Comparison of ENCODE assay signal across 23 cellular contexts in the genomic region with DNA sequence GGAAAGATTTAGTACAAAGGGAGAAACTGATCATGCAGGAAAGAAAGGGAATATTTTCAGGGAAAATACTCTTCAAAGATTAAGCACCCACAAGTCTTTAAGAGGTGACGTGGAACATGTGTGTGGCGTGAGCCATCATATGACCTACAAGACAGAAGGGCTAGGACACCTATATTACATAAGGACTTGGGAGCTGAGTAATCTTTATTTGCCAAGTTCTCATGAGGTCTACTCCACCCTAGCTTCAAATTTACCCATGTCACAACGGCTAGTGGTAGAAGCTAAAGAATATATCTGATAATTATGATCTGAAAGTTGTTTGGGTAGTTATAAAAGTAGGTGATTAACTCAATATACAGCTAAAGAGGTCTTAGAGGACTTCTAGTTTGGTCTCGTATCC.
DNase-seq lines count a peak whose midpoint lies in the region; ATAC-seq, FAIRE-seq and TF ChIP-seq lines count a peak whose summit lies in the region.
"Had no signal": no experiment of that assay in that cellular context is flagged by ENCODE, and none has a peak within 500 bp of the region (broad histone marks: within the 10 kb centered on the region; RNA-seq: fewer than 3 reads in every experiment).

No MANE protein-coding gene starts in this region.

- no peaks in the 10 kb centered on the region for H3K27me3 Mint-ChIP-seq in activated CD8-positive, alpha-beta memory T cell treated with anti-CD3 and anti-CD28 coated beads, Interleukin-2, amount 10 ng/mL, durations not matched to agents 7 days and 5 days
- H3K27me3 Mint-ChIP-seq in activated T-helper 17 cell treated with anti-CD3 and anti-CD28 coated beads, Interleukin-2, amount 50 U/mL, for 72 hours = no peaks in the 10 kb centered on the region
- H3K27me3 Mint-ChIP-seq: B cell; CD4-positive, alpha-beta T cell had no signal

- CTCF ChIA-PET in activated CD8-positive, alpha-beta memory T cell treated with anti-CD3 and anti-CD28 coated beads, Interleukin-2, amount 10 ng/mL, durations not matched to agents 7 days and 5 days (lab: Charles Lee) = no interaction called here

- no peak overlapping the region for H4K12ac ChIP-seq in trophoblast cell (ENCODE audit: low read depth, low read length)

- peaks cover 22% of the 10 kb centered on the region for H3K36me3 Mint-ChIP-seq in activated CD8-positive, alpha-beta memory T cell treated with anti-CD3 and anti-CD28 coated beads, Interleukin-2, amount 10 ng/mL, durations not matched to agents 7 days and 5 days
- peaks cover 28% of the 10 kb centered on the region for H3K36me3 Mint-ChIP-seq in activated T-helper 17 cell treated with anti-CD3 and anti-CD28 coated beads, Interleukin-2, amount 50 U/mL, for 72 hours (ENCODE audit: low read depth)

- H3K4me1 ChIP-seq in mucosa of descending colon (ENCODE audit: low read depth) (no peaks in the 10 kb centered on the region), trophoblast cell (ENCODE audit: control insufficient read depth in 1 of 2, insufficient read depth in 2 of 2, low read length in 2 of 2) (peaks cover 0 to 6% of the 10 kb centered on the region in 2 experiments), ovary (ENCODE audit: insufficient read depth) (no peaks in the 10 kb centered on the region)
- H3K4me1 ChIP-seq: A549; BLaER1 treated with 17β-estradiol and CSF1 and Interleukin-3, amounts not matched to agents 10 nM and 100 nM; Caco-2 had no signal

- no peak for TF ChIP-seq CTCF in bronchial epithelial cell (IDR thresholded peaks at IDR 0.05; ENCODE audit: insufficient read depth, low read length, severe bottlenecking)
- TF ChIP-seq CTCF in mucosa of descending colon (IDR thresholded peaks at IDR 0.05) = no peak
- no peak for TF ChIP-seq CTCF in ovary (IDR thresholded peaks at IDR 0.05)

- H3K27ac ChIP-seq in trophoblast cell (ENCODE audit: low read depth, low read length) = no peak overlapping the region
- no peak overlapping the region for H3K27ac ChIP-seq in ovary
- H3K27ac ChIP-seq: 22Rv1; A549; BLaER1 treated with 17β-estradiol and CSF1 and Interleukin-3, amounts not matched to agents 10 nM and 100 nM; C4-2B had no signal

- no peak overlapping the region for H2AFZ ChIP-seq in trophoblast cell (ENCODE audit: insufficient read depth, low read length, poor library complexity)

- H3K4me3 ChIP-seq in bronchial epithelial cell (ENCODE audit: low read depth, low read length) (no peak overlapping the region), mucosa of descending colon (no peak overlapping the region), trophoblast cell (ENCODE audit: low read depth, low read length) (no peak overlapping the region), ovary (no peak overlapping the region)
- H3K4me3 ChIP-seq: A549; BLaER1 treated with 17β-estradiol and CSF1 and Interleukin-3, amounts not matched to agents 10 nM and 100 nM had no signal

- H3K27me3 ChIP-seq in bronchial epithelial cell (ENCODE audit: control insufficient read depth, insufficient read depth, low read length) = no peaks in the 10 kb centered on the region
- no peaks in the 10 kb centered on the region for H3K27me3 ChIP-seq in trophoblast cell (ENCODE audit: insufficient read depth, low read length)
- no peaks in the 10 kb centered on the region for H3K27me3 ChIP-seq in ovary
- H3K27me3 ChIP-seq: BLaER1 treated with 17β-estradiol and CSF1 and Interleukin-3, amounts not matched to agents 10 nM and 100 nM had no signal

- no peak overlapping the region for H3K4me2 ChIP-seq in trophoblast cell (ENCODE audit: low read length)
- H3K4me2 ChIP-seq: A549; BLaER1 treated with 17β-estradiol and CSF1 and Interleukin-3, amounts not matched to agents 10 nM and 100 nM had no signal

- no peak overlapping the region for H2BK120ac ChIP-seq in trophoblast cell (ENCODE audit: insufficient read depth, low read length, poor library complexity)

- H3K9ac ChIP-seq in trophoblast cell (ENCODE audit: low read length) = no peak overlapping the region
- H3K9ac ChIP-seq: BLaER1 treated with 17β-estradiol and CSF1 and Interleukin-3, amounts not matched to agents 10 nM and 100 nM had no signal

- DNase-seq in bronchial epithelial cell (ENCODE audit: low read depth) = peak; percentile 45
- DNase-seq in left colon = no peak
- no peak for DNase-seq in mucosa of descending colon
- DNase-seq in trophoblast cell = no peak
- no peak for DNase-seq in ovary
- no peak for DNase-seq in activated CD8-positive, alpha-beta memory T cell treated with anti-CD3 and anti-CD28 coated beads, Interleukin-2, amount 10 ng/mL, durations not matched to agents 7 days and 5 days
- DNase-seq: AML-193; Caco-2; Calu3; CD4-positive, alpha-beta T cell; CD8-positive, alpha-beta T cell; DMS79 treated with DMSO at 0.1 percent for 48 hours; GF-D8 had no signal

- no peak overlapping the region for H3K4ac ChIP-seq in trophoblast cell (ENCODE audit: low read depth, low read length)

- no peak overlapping the region for H2AK5ac ChIP-seq in trophoblast cell (ENCODE audit: low read length)

- H3K14ac ChIP-seq in trophoblast cell (ENCODE audit: low read length) = no peak overlapping the region

- intact Hi-C loops in left colon (cut with DNase I, micrococcal nuclease) = no loop called here
- intact Hi-C loops in mucosa of descending colon (cut with DNase I, micrococcal nuclease) = no loop called here
- intact Hi-C loops in ovary (cut with DNase I) = no loop called here

- H3K9me3 ChIP-seq in mucosa of descending colon = no peaks in the 10 kb centered on the region
- H3K9me3 ChIP-seq in trophoblast cell (ENCODE audit: insufficient read depth, low read depth, low read length) = no peaks in the 10 kb centered on the region
- H3K9me3 ChIP-seq in ovary = no peaks in the 10 kb centered on the region
- H3K9me3 ChIP-seq: A549, Caco-2 had no signal

- no CpG with 5 or more reads among the region's 4 CpGs for WGBS in trophoblast cell (ENCODE audit: extremely low coverage, insufficient coverage, insufficient read length)
- 69 to 93% (median 89%) methylated on average over 4 of the region's 4 CpGs for WGBS in ovary, 3 donors

- H3K9me3 Mint-ChIP-seq in activated CD8-positive, alpha-beta memory T cell treated with anti-CD3 and anti-CD28 coated beads, Interleukin-2, amount 10 ng/mL, durations not matched to agents 7 days and 5 days (ENCODE audit: low read depth) = no peaks in the 10 kb centered on the region
- peaks cover under 1% of the 10 kb centered on the region for H3K9me3 Mint-ChIP-seq in activated T-helper 17 cell treated with anti-CD3 and anti-CD28 coated beads, Interleukin-2, amount 50 U/mL, for 72 hours

- H3K79me1 ChIP-seq in trophoblast cell (ENCODE audit: low read length) = peaks cover 2% of the 10 kb centered on the region

- no peak overlapping the region for H3K27ac Mint-ChIP-seq in activated CD8-positive, alpha-beta memory T cell treated with anti-CD3 and anti-CD28 coated beads, Interleukin-2, amount 10 ng/mL, durations not matched to agents 7 days and 5 days
- no peak overlapping the region for H3K27ac Mint-ChIP-seq in activated T-helper 17 cell treated with anti-CD3 and anti-CD28 coated beads, Interleukin-2, amount 50 U/mL, for 72 hours
- H3K27ac Mint-ChIP-seq: B cell; CD4-positive, alpha-beta T cell; CD8-positive, alpha-beta T cell had no signal

- peak overlapping the region; percentile 71 for H2BK12ac ChIP-seq in trophoblast cell (ENCODE audit: low read length)

- TF ChIP-seq EP300 in ovary (IDR thresholded peaks at IDR 0.05) = no peak

- no peaks in the 10 kb centered on the region for H3K79me2 ChIP-seq in trophoblast cell (ENCODE audit: control insufficient read depth, insufficient read depth, low read length, poor library complexity)

- no peak overlapping the region for H3K18ac ChIP-seq in trophoblast cell (ENCODE audit: low read length)

- H3K23ac ChIP-seq in trophoblast cell (ENCODE audit: low read length) = no peak overlapping the region

- no peak overlapping the region for H2BK5ac ChIP-seq in trophoblast cell (ENCODE audit: low read depth, low read length, poor library complexity)

- ATAC-seq in left colon (peak; percentile 56), mucosa of descending colon (peak; percentile 28)
- ATAC-seq in activated CD8-positive, alpha-beta memory T cell treated with anti-CD3 and anti-CD28 coated beads, Interleukin-2, amount 10 ng/mL, durations not matched to agents 7 days and 5 days = no peak
- ATAC-seq in activated T-helper 17 cell treated with anti-CD3 and anti-CD28 coated beads, Interleukin-2, amount 50 U/mL, for 72 hours (replicated peaks) = no peak
- ATAC-seq: A549; CD8-positive, alpha-beta T cell had no signal

- TF ChIP-seq POLR2A in ovary (IDR thresholded peaks at IDR 0.05) = no peak

- peaks cover 5% of the 10 kb centered on the region for H3K4me1 Mint-ChIP-seq in activated CD8-positive, alpha-beta memory T cell treated with anti-CD3 and anti-CD28 coated beads, Interleukin-2, amount 10 ng/mL, durations not matched to agents 7 days and 5 days
- H3K4me1 Mint-ChIP-seq in activated T-helper 17 cell treated with anti-CD3 and anti-CD28 coated beads, Interleukin-2, amount 50 U/mL, for 72 hours = peaks cover 29% of the 10 kb centered on the region

- H3K36me3 ChIP-seq in bronchial epithelial cell (ENCODE audit: control insufficient read depth, insufficient read depth, low read length) = no peaks in the 10 kb centered on the region
- no peaks in the 10 kb centered on the region for H3K36me3 ChIP-seq in mucosa of descending colon (ENCODE audit: low read depth)
- H3K36me3 ChIP-seq in trophoblast cell (ENCODE audit: control insufficient read depth in 1 of 2, insufficient read depth in 2 of 2, low read length in 2 of 2) = no peaks in the 10 kb centered on the region
- no peaks in the 10 kb centered on the region for H3K36me3 ChIP-seq in ovary

- FAIRE-seq in bronchial epithelial cell (lab: Jason Lieb, UNC) = no peak
- FAIRE-seq: A549, D721Med, G401.6, GM12891, GM19239 had no signal

- no peak overlapping the region for H4K91ac ChIP-seq in trophoblast cell (ENCODE audit: low read depth, low read length)

- H3K4me3 Mint-ChIP-seq in activated CD8-positive, alpha-beta memory T cell treated with anti-CD3 and anti-CD28 coated beads, Interleukin-2, amount 10 ng/mL, durations not matched to agents 7 days and 5 days = no peak overlapping the region
- no peak overlapping the region for H3K4me3 Mint-ChIP-seq in activated T-helper 17 cell treated with anti-CD3 and anti-CD28 coated beads, Interleukin-2, amount 50 U/mL, for 72 hours
- H3K4me3 Mint-ChIP-seq: B cell; CD4-positive, alpha-beta T cell; CD8-positive, alpha-beta T cell had no signal

- no peak overlapping the region for H4K8ac ChIP-seq in trophoblast cell (ENCODE audit: low read depth, low read length)

Comparison
In these comparisons a context has a peak if more than half of its experiments do, and no peak if none do; other contexts are left out.
1. ATAC-seq: peak in left colon (single experiment) and mucosa of descending colon (single experiment); none in activated CD8-positive, alpha-beta memory T cell treated with anti-CD3 and anti-CD28 coated beads, Interleukin-2, amount 10 ng/mL, durations not matched to agents 7 days and 5 days (single experiment) and activated T-helper 17 cell treated with anti-CD3 and anti-CD28 coated beads, Interleukin-2, amount 50 U/mL, for 72 hours (single experiment).